19 cellular contexts compared by ENCODE assay signal in the genomic region with DNA sequence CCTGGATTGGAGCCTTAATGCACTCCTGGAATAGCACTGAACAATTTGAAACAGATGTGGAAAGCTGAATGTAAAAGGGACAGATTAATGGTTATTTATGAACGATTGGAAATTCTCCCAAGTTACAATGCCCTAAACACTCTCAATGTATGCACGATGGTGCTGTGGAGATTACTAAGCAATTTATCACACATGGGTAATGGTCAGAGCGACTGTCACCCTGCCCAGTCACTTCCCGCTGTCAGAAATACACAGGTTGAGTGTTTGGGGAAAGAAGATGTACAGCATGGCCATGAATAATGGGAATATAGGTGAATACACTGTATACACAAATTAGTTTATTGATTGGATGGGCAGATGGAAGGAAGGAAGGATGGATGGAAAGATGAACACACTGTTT.
"Had no signal": no experiment of that assay in that cellular context is flagged by ENCODE, and none has a peak within 500 bp of the region (broad histone marks: within the 10 kb centered on the region; RNA-seq: fewer than 3 reads in every experiment).

No MANE protein-coding gene starts in this region.

- H3K4me2 ChIP-seq: neural progenitor cell had no signal

- H3K4me3 ChIP-seq: body of pancreas, lower lobe of right lung, neural progenitor cell, prostate gland, right atrium auricular region, stomach had no signal

- H3K9ac ChIP-seq: neural progenitor cell had no signal

- H3K4me3 Mint-ChIP-seq: activated naive CD8-positive, alpha-beta T cell treated with anti-CD3 and anti-CD28 coated beads, Interleukin-2, amount 10 ng/mL, durations not matched to agents 7 days and 5 days; effector memory CD8-positive, alpha-beta T cell; neural progenitor cell had no signal

- H3K27me3 ChIP-seq: body of pancreas, neural progenitor cell, right atrium auricular region, stomach had no signal

- H3K27ac ChIP-seq: body of pancreas, lower lobe of right lung, neural progenitor cell, prostate gland, right atrium auricular region, stomach had no signal

- H3K36me3 ChIP-seq: lower lobe of right lung, neural progenitor cell, prostate gland, right atrium auricular region, stomach had no signal

- H3K27me3 Mint-ChIP-seq: activated naive CD8-positive, alpha-beta T cell treated with anti-CD3 and anti-CD28 coated beads, Interleukin-2, amount 10 ng/mL, durations not matched to agents 7 days and 5 days; effector memory CD8-positive, alpha-beta T cell had no signal

- DNase-seq: activated CD4-positive, alpha-beta T cell treated with anti-CD3 and anti-CD28 coated beads for 48 hours; activated CD4-positive, CD25-positive, alpha-beta regulatory T cell; activated CD8-positive, alpha-beta memory T cell treated with anti-CD3 and anti-CD28 coated beads for 24 hours; activated CD8-positive, alpha-beta memory T cell treated with anti-CD3 and anti-CD28 coated beads, Interleukin-2, amount 50 U/mL, for 48 hours; activated naive CD4-positive, alpha-beta T cell; activated naive CD8-positive, alpha-beta T cell treated with anti-CD3 and anti-CD28 coated beads, Interleukin-2, amount 10 ng/mL, durations not matched to agents 7 days and 5 days; body of pancreas; effector memory CD8-positive, alpha-beta T cell; hippocampal formation; islet precursor cell; lower lobe of right lung; stimulated activated CD4-positive, alpha-beta T cell treated with anti-CD3 and anti-CD28 coated beads, Interleukin-12 subunit alpha, Interleukin-12 subunit beta, amount 100 ng/mL, for 4 hours; stimulated activated CD4-positive, alpha-beta T cell treated with anti-CD3 and anti-CD28 coated beads, Interleukin-1b, Interleukin-23, amount 100 ng/mL, for 48 hours; stomach; T-helper 9 cell; trophoblast cell had no signal

- H3K36me3 Mint-ChIP-seq: neural progenitor cell had no signal

- H3K4me1 ChIP-seq: body of pancreas, lower lobe of right lung, neural progenitor cell, prostate gland, right atrium auricular region, stomach had no signal

- ATAC-seq: body of pancreas; effector memory CD8-positive, alpha-beta T cell; lower lobe of right lung had no signal

- H2AFZ ChIP-seq: neural progenitor cell had no signal

- H3K9me3 Mint-ChIP-seq: effector memory CD8-positive, alpha-beta T cell; neural progenitor cell had no signal

- H3K9me3 ChIP-seq: body of pancreas, lower lobe of right lung, prostate gland, right atrium auricular region, stomach had no signal

- H3K27ac Mint-ChIP-seq: activated naive CD8-positive, alpha-beta T cell treated with anti-CD3 and anti-CD28 coated beads, Interleukin-2, amount 10 ng/mL, durations not matched to agents 7 days and 5 days; effector memory CD8-positive, alpha-beta T cell; neural progenitor cell had no signal
